8 cellular contexts compared by ENCODE assay signal in the genomic region with DNA sequence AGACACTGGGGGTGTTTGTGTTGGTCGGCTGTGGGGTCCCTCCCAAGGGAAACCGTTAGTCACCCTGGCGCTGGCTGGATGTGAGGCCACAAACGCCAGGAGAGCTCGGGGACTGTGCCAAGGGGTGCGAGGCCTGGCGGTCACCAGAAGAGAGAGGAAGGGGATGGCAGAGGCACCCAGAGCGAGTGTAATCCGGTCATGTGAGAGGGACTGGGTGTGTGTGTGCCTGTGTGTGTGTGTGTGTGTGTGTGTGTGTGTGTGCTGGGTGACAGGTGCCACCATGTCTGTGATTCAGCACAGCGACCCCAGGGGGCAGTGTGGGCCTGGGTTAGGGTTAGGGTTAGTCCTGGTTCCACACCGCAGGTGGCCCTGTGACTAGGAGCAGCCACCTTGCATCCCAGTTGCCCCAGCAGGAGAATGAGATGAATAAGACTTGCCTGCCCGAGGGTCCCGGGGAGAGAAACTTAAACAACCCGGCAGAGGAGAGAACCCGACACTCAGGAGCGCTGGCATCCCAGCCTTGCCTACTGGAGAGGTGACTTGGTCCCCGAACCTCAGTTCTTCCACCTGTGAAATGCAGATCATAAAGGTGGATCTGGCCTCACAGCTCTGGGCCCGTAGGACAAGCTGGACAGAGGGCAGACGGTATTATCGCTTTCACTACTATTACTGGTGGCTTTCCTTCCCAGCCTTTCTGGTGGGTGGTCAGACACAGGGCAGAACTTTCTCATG. TPM values are rescaled to one million over a fixed set of nuclear protein-coding genes. Genes with fewer than 3 reads are reported as not detected.
DNase-seq lines count a peak whose midpoint lies in the region; ATAC-seq and TF ChIP-seq lines count a peak whose summit lies in the region.

No MANE protein-coding gene starts in this region.

- in situ Hi-C loops in gastrocnemius medialis (cut with MboI; ENCODE audit: low sequenced_read_pairs in 4 of 4), result loop anchor here in 2 of 4 donors (25.0 kb wide), 1 partner anchor 204 kb away; a partner anchor contains a TSS

- no peak for TF ChIP-seq POLR2A in gastrocnemius medialis (IDR thresholded peaks at IDR 0.05)

- ATAC-seq in gastrocnemius medialis (no peak), HG03025 (IDR thresholded peaks at IDR 0.05; ENCODE audit: low FRiP score, unreplicated experiment) (no peak), GM19463 (IDR thresholded peaks at IDR 0.05; ENCODE audit: unreplicated experiment) (no peak)

- DNase-seq in COR-L47 (lab: John Stamatoyannopoulos, UW) (peak; percentile 74), RPMI8226 (peak; percentile 93), head of caudate nucleus (peak; percentile 60 to 88 (median 78)), gastrocnemius medialis (peak in 1 of 2 donors; percentile 43)
- DNase-seq in activated effector memory CD4-positive, alpha-beta T cell treated with anti-CD3 and anti-CD28 coated beads, Interleukin-2, amount 50 U/mL, for 16 hours, result peak; percentile 82

- no peaks in the 10 kb centered on the region for H3K36me3 ChIP-seq in gastrocnemius medialis

- no peak overlapping the region for H3K4me3 ChIP-seq in gastrocnemius medialis

- TF ChIP-seq EP300 in Ishikawa (IDR thresholded peaks at IDR 0.05; ENCODE audit: borderline replicate concordance), result no peak

- peaks cover 0 to 27% (median 7%) of the 10 kb centered on the region in 3 donors for H3K27me3 ChIP-seq in gastrocnemius medialis

- TF ChIP-seq CTCF in gastrocnemius medialis (IDR thresholded peaks at IDR 0.05 in 4 of 5, conservative IDR thresholded peaks at IDR 0.05 in 1 of 5), result peak in 4 of 5 experiments; percentile 30 to 63 (median 42)

- H3K4me1 ChIP-seq in gastrocnemius medialis, result peaks cover 16 to 29% of the 10 kb centered on the region in 2 donors

- no peak overlapping the region for H3K27ac ChIP-seq in gastrocnemius medialis

- intact Hi-C loops in head of caudate nucleus (cut with DNase I), result loop anchor here (2.0 kb wide), 1 partner anchor 192 kb away; no protein-coding TSS in a partner anchor
- intact Hi-C loops in gastrocnemius medialis (cut with DNase I; ENCODE audit: low total_unique reads), result no loop called here

- peak; percentile 82 for TF ChIP-seq RAD21 in Ishikawa (IDR thresholded peaks at IDR 0.05; ENCODE audit: low read depth)

- no peaks in the 10 kb centered on the region for H3K9me3 ChIP-seq in gastrocnemius medialis

TF ChIP-seq in Ishikawa, 13 proteins besides CTCF, POLR2A, EP300 and RAD21:
- TF ChIP-seq, protein P1, sequence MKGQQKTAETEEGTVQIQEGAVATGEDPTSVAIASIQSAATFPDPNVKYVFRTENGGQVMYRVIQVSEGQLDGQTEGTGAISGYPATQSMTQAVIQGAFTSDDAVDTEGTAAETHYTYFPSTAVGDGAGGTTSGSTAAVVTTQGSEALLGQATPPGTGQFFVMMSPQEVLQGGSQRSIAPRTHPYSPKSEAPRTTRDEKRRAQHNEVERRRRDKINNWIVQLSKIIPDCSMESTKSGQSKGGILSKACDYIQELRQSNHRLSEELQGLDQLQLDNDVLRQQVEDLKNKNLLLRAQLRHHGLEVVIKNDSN (IDR thresholded peaks at IDR 0.05), result no peak
- peak; percentile 62 for TF ChIP-seq YY1 (IDR thresholded peaks at IDR 0.05; ENCODE audit: low read depth)
- TF ChIP-seq NFIC (IDR thresholded peaks at IDR 0.05), result no peak
- no peak for TF ChIP-seq CEBPB (IDR thresholded peaks at IDR 0.05)
- no peak for TF ChIP-seq EGR1 (IDR thresholded peaks at IDR 0.05)
- no peak for TF ChIP-seq TCF12 (IDR thresholded peaks at IDR 0.05; ENCODE audit: low read depth)

RNA-seq across cellular contexts. Expression of a gene that starts 1.4 kb away (rescaled TPM):
- 1 to 10 TPM in 1 of 4 donors, under 1 TPM in 3; 0.10 to 1.8 (median 0.44) TPM for total RNA-seq in gastrocnemius medialis

RNA-seq across cellular contexts. Expression of a gene that starts 8.3 kb away (rescaled TPM):
- not detected for total RNA-seq in gastrocnemius medialis

RNA-seq across cellular contexts. Expression of a gene that starts 54.2 kb away (rescaled TPM):
- 1 to 10 TPM in 2 of 4 donors, under 1 TPM in 2; 0.41 to 2.4 (median 1.4) TPM for total RNA-seq in gastrocnemius medialis
